21 cellular contexts compared by ENCODE assay signal in genomic region chr5:68995847-68996204, GRCh38.
"Had no signal": no experiment of that assay in that cellular context is flagged by ENCODE, and none has a peak within 500 bp of the region (broad histone marks: within the 10 kb centered on the region; RNA-seq: fewer than 3 reads in every experiment).

No MANE protein-coding gene starts in this region.

- H3K36me3 ChIP-seq: left ventricle myocardium inferior, lower lobe of right lung, neutrophil, right lobe of liver, stomach, thoracic aorta, transverse colon had no signal

- H3K27me3 Mint-ChIP-seq: dendritic cell treated with granulocyte-macrophage colony-stimulating factor and Interleukin-4, amounts not matched to agents 40 ng/mL and 50 ng/mL, for 4 days had no signal

- H3K9me3 Mint-ChIP-seq: dendritic cell treated with granulocyte-macrophage colony-stimulating factor and Interleukin-4, amounts not matched to agents 40 ng/mL and 50 ng/mL, for 4 days; effector memory CD8-positive, alpha-beta T cell; immature natural killer cell; nephron progenitor cell; stimulated activated memory B cell treated with anti-CD40 and anti-IgM and Interleukin-4, amounts not matched to agents 10 μg/mL and 1 μg/mL and 100 μg/mL, for 72 hours had no signal

- H3K9me3 ChIP-seq: left ventricle myocardium inferior, lower lobe of right lung, neutrophil, psoas muscle, right lobe of liver, stomach, thoracic aorta, transverse colon had no signal

- H3K36me3 Mint-ChIP-seq: immature natural killer cell; stimulated activated memory B cell treated with anti-CD40 and anti-IgM and Interleukin-4, amounts not matched to agents 10 μg/mL and 1 μg/mL and 100 μg/mL, for 72 hours had no signal

- H3K27me3 ChIP-seq: neutrophil, right lobe of liver, stomach, transverse colon had no signal

- H3K4me3 ChIP-seq: left ventricle myocardium inferior, lower lobe of right lung, psoas muscle, right lobe of liver, stomach, thoracic aorta, transverse colon had no signal

- H3K4me1 ChIP-seq: left ventricle myocardium inferior, lower lobe of right lung, right lobe of liver, stomach had no signal

- H3K27ac Mint-ChIP-seq: dendritic cell treated with granulocyte-macrophage colony-stimulating factor and Interleukin-4, amounts not matched to agents 40 ng/mL and 50 ng/mL, for 4 days; effector memory CD8-positive, alpha-beta T cell; immature natural killer cell; nephron progenitor cell; stimulated activated memory B cell treated with anti-CD40 and anti-IgM and Interleukin-4, amounts not matched to agents 10 μg/mL and 1 μg/mL and 100 μg/mL, for 72 hours had no signal

- H3K4me3 Mint-ChIP-seq: dendritic cell treated with granulocyte-macrophage colony-stimulating factor and Interleukin-4, amounts not matched to agents 40 ng/mL and 50 ng/mL, for 4 days; effector memory CD8-positive, alpha-beta T cell; immature natural killer cell; nephron progenitor cell; stimulated activated memory B cell treated with anti-CD40 and anti-IgM and Interleukin-4, amounts not matched to agents 10 μg/mL and 1 μg/mL and 100 μg/mL, for 72 hours had no signal

- H3K4me1 Mint-ChIP-seq: nephron progenitor cell; stimulated activated memory B cell treated with anti-CD40 and anti-IgM and Interleukin-4, amounts not matched to agents 10 μg/mL and 1 μg/mL and 100 μg/mL, for 72 hours had no signal

- H3K27ac ChIP-seq: left ventricle myocardium inferior, neutrophil, psoas muscle, right lobe of liver, stomach, thoracic aorta, transverse colon had no signal

- ATAC-seq: effector memory CD8-positive, alpha-beta T cell; left cardiac atrium; lower lobe of right lung; psoas muscle; right lobe of liver; stimulated activated memory B cell treated with anti-CD40 and anti-IgM and Interleukin-4, amounts not matched to agents 10 μg/mL and 1 μg/mL and 100 μg/mL, for 72 hours had no signal

- DNase-seq: cerebellar nuclear complex; effector memory CD8-positive, alpha-beta T cell; erythroblast; immature natural killer cell; kidney; left cardiac atrium; left ventricle myocardium inferior; lower lobe of right lung; midbrain; nephron progenitor cell; psoas muscle; retina; right lobe of liver; stimulated activated CD4-positive, alpha-beta T cell treated with anti-CD3 and anti-CD28 coated beads, Interleukin-4, amount 100 ng/mL, for 1 hour; stomach; substantia nigra; transverse colon had no signal
